In genomic region chr9:134955156-134955555, GRCh38 we compare ENCODE assay signal across 25 cellular contexts. TPM values are rescaled to one million over a fixed set of nuclear protein-coding genes. Genes with fewer than 3 reads are reported as not detected.
"Had no signal": no experiment of that assay in that cellular context is flagged by ENCODE, and none has a peak within 500 bp of the region (broad histone marks: within the 10 kb centered on the region; RNA-seq: fewer than 3 reads in every experiment).

No MANE protein-coding gene starts in this region.

- H3K27ac ChIP-seq: epithelial cell of prostate, esophagus muscularis mucosa, gastrocnemius medialis, pancreas, prostate gland, right lobe of liver, skin epidermis, thoracic aorta, uterus had no signal

- H3K36me3 ChIP-seq: esophagus muscularis mucosa, gastrocnemius medialis, pancreas, prostate gland, right lobe of liver, thoracic aorta, uterus had no signal

- H3K9me3 ChIP-seq: gastrocnemius medialis, pancreas, prostate gland, right lobe of liver, thoracic aorta, uterus had no signal

- H3K4me3 ChIP-seq: esophagus muscularis mucosa, gastrocnemius medialis, lung, pancreas, prostate gland, right lobe of liver, skin epidermis, thoracic aorta, uterus had no signal

- DNase-seq: effector memory CD4-positive, alpha-beta T cell; gastrocnemius medialis; kidney; left cardiac atrium; mesendoderm; naive thymus-derived CD4-positive, alpha-beta T cell; nucleus accumbens; stimulated activated CD4-positive, alpha-beta T cell treated with anti-CD3 and anti-CD28 coated beads, Interleukin-2, amount 100 ng/mL, for 24 hours; stimulated activated CD4-positive, alpha-beta T cell treated with anti-CD3 and anti-CD28 coated beads, Interleukin-4, amount 100 ng/mL, for 4 hours; stimulated activated naive B cell treated with anti-CD40 and anti-IgM and Interleukin-4, amounts not matched to agents 10 μg/mL and 1 μg/mL and 100 μg/mL, for 72 hours; stimulated activated naive CD8-positive, alpha-beta T cell treated with anti-CD3 and anti-CD28 coated beads, Interleukin-15, amount 100 ng/mL, for 72 hours; trophoblast cell; uterus had no signal

- H3K4me1 ChIP-seq: esophagus muscularis mucosa, gastrocnemius medialis, pancreas, prostate gland, right lobe of liver, uterus had no signal

- H3K27me3 ChIP-seq: pancreas, right lobe of liver, uterus had no signal

- ATAC-seq: gastrocnemius medialis; left cardiac atrium; left ventricle myocardium superior; naive thymus-derived CD4-positive, alpha-beta T cell; pancreas; right lobe of liver; stimulated activated naive B cell treated with anti-CD40 and anti-IgM and Interleukin-4, amounts not matched to agents 10 μg/mL and 1 μg/mL and 100 μg/mL, for 72 hours; stimulated activated naive CD8-positive, alpha-beta T cell treated with anti-CD3 and anti-CD28 coated beads, Interleukin-15, amount 100 ng/mL, for 72 hours had no signal

RNA-seq across cellular contexts. Expression of gene FCN1, which starts 37.4 kb away (rescaled TPM):
- total RNA-seq: fibroblast of villous mesenchyme, neural crest cell, renal cortical epithelial cell had no signal
